ENCODE assay signal across 8 cellular contexts in genomic region chr7:3673524-3673923, GRCh38.
DNase-seq lines count a peak whose midpoint lies in the region; ATAC-seq and TF ChIP-seq lines count a peak whose summit lies in the region.

No MANE protein-coding gene starts in this region.

- TF ChIP-seq CTCF in C4-2B (conservative IDR thresholded peaks at IDR 0.05) (peak; percentile 73), left ventricle myocardium inferior (IDR thresholded peaks at IDR 0.05; ENCODE audit: borderline replicate concordance) (peak; percentile 51)

- H3K36me3 ChIP-seq in left ventricle myocardium inferior: no peaks in the 10 kb centered on the region

- intact Hi-C loops in left ventricle myocardium inferior (cut with micrococcal nuclease) (no loop called here), sciatic nerve (cut with DNase I) (no loop called here)

- ATAC-seq in HG02970 (IDR thresholded peaks at IDR 0.05; ENCODE audit: low FRiP score, unreplicated experiment) (no peak), sciatic nerve (no peak)

- peaks cover 3% of the 10 kb centered on the region for H3K27me3 ChIP-seq in left ventricle myocardium inferior (ENCODE audit: low read depth)

- DNase-seq in M059J (ENCODE audit: low read depth) (peak; percentile 18), activated T-cell treated with anti-CD3 and anti-CD28 coated beads for 4 hours (peak; percentile 36), left ventricle myocardium inferior (peak; percentile 24), sciatic nerve (ENCODE audit: low spot score) (no peak), NCI-H128 (lab: John Stamatoyannopoulos, UW; ENCODE audit: unreplicated experiment) (no peak)
- peak; percentile 13 to 45 (median 26) for DNase-seq in stimulated activated CD4-positive, alpha-beta T cell treated with anti-CD3 and anti-CD28 coated beads, TNF-alpha, amount 100 ng/mL, for 48 hours (ENCODE audit: low read depth in 3 of 3)

- H3K27ac ChIP-seq in C4-2B (no peak overlapping the region), left ventricle myocardium inferior (replicated peaks) (no peak overlapping the region)

- H3K4me1 ChIP-seq in left ventricle myocardium inferior: no peaks in the 10 kb centered on the region

- H3K4me3 ChIP-seq in left ventricle myocardium inferior: no peak overlapping the region

- no peaks in the 10 kb centered on the region for H3K9me3 ChIP-seq in left ventricle myocardium inferior (replicated peaks)

Comparison
In these comparisons a context has a peak if more than half of its experiments do, and no peak if none do; other contexts are left out.
1. DNase-seq: peak in M059J (single experiment), activated T-cell treated with anti-CD3 and anti-CD28 coated beads for 4 hours (single experiment), left ventricle myocardium inferior (single experiment) and stimulated activated CD4-positive, alpha-beta T cell treated with anti-CD3 and anti-CD28 coated beads, TNF-alpha, amount 100 ng/mL, for 48 hours (3 of 3); none in sciatic nerve (single experiment) and NCI-H128 (single experiment).